Comparison of ENCODE assay signal across 16 cellular contexts in genomic region chr10:28559661-28560060, GRCh38. TPM values are rescaled to one million over a fixed set of nuclear protein-coding genes. Genes with fewer than 3 reads are reported as not detected.
DNase-seq lines count a peak whose midpoint lies in the region; TF ChIP-seq lines count a peak whose summit lies in the region.
"Had no signal": no experiment of that assay in that cellular context is flagged by ENCODE, and none has a peak within 500 bp of the region (broad histone marks: within the 10 kb centered on the region; RNA-seq: fewer than 3 reads in every experiment).

No MANE protein-coding gene starts in this region.

- peaks cover 96% of the 10 kb centered on the region for H4K20me1 ChIP-seq in hepatocyte (ENCODE audit: insufficient read depth, poor library complexity, severe bottlenecking)

- TF ChIP-seq POLR2A in prostate gland (IDR thresholded peaks at IDR 0.05) = no peak

- H3K4me3 ChIP-seq in HAP-1 (no peak overlapping the region), hepatocyte (no peak overlapping the region), WERI-Rb-1 (ENCODE audit: low read depth, low read length) (no peak overlapping the region), prostate gland (no peak overlapping the region)

- no peaks in the 10 kb centered on the region for H3K9me3 ChIP-seq in HAP-1
- H3K9me3 ChIP-seq in hepatocyte (ENCODE audit: low read depth) = no peaks in the 10 kb centered on the region
- no peaks in the 10 kb centered on the region for H3K9me3 ChIP-seq in WERI-Rb-1 (ENCODE audit: severe bottlenecking)
- no peaks in the 10 kb centered on the region for H3K9me3 ChIP-seq in prostate gland
- H3K9me3 ChIP-seq: BE2C had no signal

- H3K4me1 ChIP-seq in HAP-1 = peaks cover 23% of the 10 kb centered on the region
- peaks cover 7% of the 10 kb centered on the region for H3K4me1 ChIP-seq in hepatocyte (ENCODE audit: insufficient read depth)
- peaks cover 4% of the 10 kb centered on the region for H3K4me1 ChIP-seq in prostate gland (replicated peaks)
- H3K4me1 ChIP-seq: BE2C had no signal

- H3K79me2 ChIP-seq in hepatocyte = peaks cover 100% of the 10 kb centered on the region

- peak overlapping the region; percentile 29 for H3K27ac ChIP-seq in hepatocyte
- H3K27ac ChIP-seq in WERI-Rb-1 = no peak overlapping the region
- no peak overlapping the region for H3K27ac ChIP-seq in prostate gland

- intact Hi-C loops in prostate gland (cut with DNase I) = no loop called here

- H3K9me2 ChIP-seq in hepatocyte (replicated peaks; ENCODE audit: insufficient read depth) = no peaks in the 10 kb centered on the region

- in situ Hi-C loops in HAP-1 (cut with MboI; ENCODE audit: low sequenced_read_pairs) = no loop called here

- peaks cover 24% of the 10 kb centered on the region for H3K36me3 ChIP-seq in HAP-1 (replicated peaks)
- no peaks in the 10 kb centered on the region for H3K36me3 ChIP-seq in hepatocyte (replicated peaks; ENCODE audit: insufficient read depth, low read depth)
- H3K36me3 ChIP-seq in WERI-Rb-1 = peaks cover 19% of the 10 kb centered on the region
- no peaks in the 10 kb centered on the region for H3K36me3 ChIP-seq in prostate gland

- H3K4me2 ChIP-seq in hepatocyte = no peak overlapping the region

- WGBS in hepatocyte (ENCODE audit: low lambda C conversion rate, missing lambda C conversion rate) = 59% methylated on average over 5 of the region's 5 CpGs
- 40% methylated on average over 5 of the region's 5 CpGs for WGBS in prostate gland

- H3K27me3 ChIP-seq in HAP-1 (ENCODE audit: low read depth) (no peaks in the 10 kb centered on the region), hepatocyte (no peaks in the 10 kb centered on the region), WERI-Rb-1 (ENCODE audit: insufficient read depth, low read depth, severe bottlenecking) (no peaks in the 10 kb centered on the region), prostate gland (replicated peaks; ENCODE audit: insufficient read depth) (no peaks in the 10 kb centered on the region)
- H3K27me3 ChIP-seq: BE2C had no signal

- H2AFZ ChIP-seq in hepatocyte = no peak overlapping the region

- DNase-seq in HAP-1 (ENCODE audit: low spot score in 2 of 2) (peak; percentile 67 to 97), amniotic epithelial cell (ENCODE audit: low read depth) (peak; percentile 27), hepatocyte (ENCODE audit: low spot score) (no peak), non-pigmented ciliary epithelial cell (ENCODE audit: low read depth) (peak; percentile 28), WERI-Rb-1 (no peak), prostate gland (ENCODE audit: low spot score) (no peak), hippocampal formation (lab: John Stamatoyannopoulos, UW) (no peak), dermis blood vessel endothelial cell (no peak)
- DNase-seq: activated CD4-positive, alpha-beta T cell treated with anti-CD3 and anti-CD28 coated beads for 36 hours; activated CD8-positive, alpha-beta memory T cell treated with anti-CD3 and anti-CD28 coated beads, Interleukin-2, amount 50 U/mL, for 48 hours; activated naive CD4-positive, alpha-beta T cell treated with Interleukin-2 at 50 U/mL for 16 hours; BE2C; caudate nucleus; hypothalamus; NCI-H82; stimulated activated naive CD8-positive, alpha-beta T cell treated with anti-CD3 and anti-CD28 coated beads, Interleukin-15, Interleukin-2, amounts not matched to agents 100 U/mL and 50 U/mL, for 24 hours had no signal

- TF ChIP-seq CTCF in hepatocyte (IDR thresholded peaks at IDR 0.05; ENCODE audit: poor library complexity) = no peak
- TF ChIP-seq CTCF in WERI-Rb-1 (IDR thresholded peaks at IDR 0.05; ENCODE audit: low read depth, low read length) = no peak
- no peak for TF ChIP-seq CTCF in prostate gland (IDR thresholded peaks at IDR 0.05)

RNA-seq across cellular contexts. Expression of gene WAC, which starts 26.7 kb away (rescaled TPM):
- total RNA-seq in hepatocyte = 86.3 and 94.6 TPM in 2 replicates
- polyA plus RNA-seq in hepatocyte = 59.4 and 69.4 TPM in 2 replicates
- 100 to 1,000 TPM; 107 to 143 TPM for total RNA-seq in prostate gland
- 51.6 and 59.9 TPM in 2 replicates for total RNA-seq in dermis blood vessel endothelial cell

Comparison
In these comparisons a context has a peak if more than half of its experiments do, and no peak if none do; other contexts are left out.
1. DNase-seq: peak in HAP-1 (2 of 2), amniotic epithelial cell (single experiment) and non-pigmented ciliary epithelial cell (single experiment); none in hepatocyte (single experiment), WERI-Rb-1 (single experiment), prostate gland (single experiment), hippocampal formation (0 of 2) and dermis blood vessel endothelial cell (single experiment).